1 cellular context compared by ENCODE assay signal in the genomic region with DNA sequence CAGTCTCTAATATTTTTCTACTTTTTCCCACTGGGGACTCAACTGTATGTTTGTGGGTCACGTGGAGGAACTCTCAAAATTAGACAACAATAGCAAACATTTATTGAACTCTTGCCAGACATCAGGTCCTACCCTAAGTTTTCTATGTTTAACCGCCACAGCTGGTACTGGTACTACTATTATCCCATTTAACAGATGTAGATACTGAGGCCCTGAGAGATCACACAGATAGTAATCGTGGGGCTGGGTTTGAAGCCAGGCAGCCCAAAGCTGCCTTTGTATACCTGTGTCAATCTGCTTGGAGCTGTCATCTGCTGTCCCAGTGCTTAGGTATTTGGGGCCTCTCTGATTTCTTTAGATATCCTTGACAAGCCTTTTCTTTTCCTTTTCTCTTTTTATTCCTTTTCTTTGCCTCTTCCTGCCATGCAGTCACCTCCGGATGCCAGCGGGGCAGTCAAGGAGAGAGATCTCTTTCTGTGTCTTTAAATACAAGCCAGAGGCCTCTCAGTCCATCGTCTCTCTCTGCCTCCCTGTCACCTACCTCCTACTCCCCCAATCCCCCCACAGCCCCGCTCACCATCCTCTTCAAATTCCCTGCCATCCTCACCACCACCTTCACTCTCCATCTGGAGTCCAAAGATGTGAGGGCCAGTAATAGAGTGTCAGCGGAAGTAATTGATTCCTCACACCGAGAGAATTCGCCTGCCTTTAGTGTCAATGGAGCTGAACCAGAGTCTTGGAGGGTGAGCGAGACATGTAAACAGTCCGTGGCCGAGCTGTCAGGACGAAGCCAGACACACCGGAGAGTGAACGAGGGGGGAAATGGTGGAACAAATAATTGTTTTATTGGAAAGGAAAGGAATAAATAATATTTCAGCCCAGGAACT.
TF ChIP-seq lines count a peak whose summit lies in the region.

No MANE protein-coding gene starts in this region.

TF ChIP-seq in IMR-90, 13 proteins besides CTCF, POLR2A, EP300 and RAD21:
- TF ChIP-seq MAZ (IDR thresholded peaks at IDR 0.05; ENCODE audit: borderline replicate concordance, low read depth, low read length): no peak
- TF ChIP-seq MAFK (IDR thresholded peaks at IDR 0.05; ENCODE audit: low read depth, low read length): no peak
- TF ChIP-seq BHLHE40 (IDR thresholded peaks at IDR 0.05; ENCODE audit: low read depth, low read length): no peak
- TF ChIP-seq, protein P1, sequence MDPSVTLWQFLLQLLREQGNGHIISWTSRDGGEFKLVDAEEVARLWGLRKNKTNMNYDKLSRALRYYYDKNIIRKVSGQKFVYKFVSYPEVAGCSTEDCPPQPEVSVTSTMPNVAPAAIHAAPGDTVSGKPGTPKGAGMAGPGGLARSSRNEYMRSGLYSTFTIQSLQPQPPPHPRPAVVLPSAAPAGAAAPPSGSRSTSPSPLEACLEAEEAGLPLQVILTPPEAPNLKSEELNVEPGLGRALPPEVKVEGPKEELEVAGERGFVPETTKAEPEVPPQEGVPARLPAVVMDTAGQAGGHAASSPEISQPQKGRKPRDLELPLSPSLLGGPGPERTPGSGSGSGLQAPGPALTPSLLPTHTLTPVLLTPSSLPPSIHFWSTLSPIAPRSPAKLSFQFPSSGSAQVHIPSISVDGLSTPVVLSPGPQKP (IDR thresholded peaks at IDR 0.05; ENCODE audit: borderline replicate concordance, low read depth, low read length): no peak
- TF ChIP-seq FOS (IDR thresholded peaks at IDR 0.05; ENCODE audit: low read depth, low read length): no peak
- TF ChIP-seq RFX5 (IDR thresholded peaks at IDR 0.05; ENCODE audit: low read depth, low read length): no peak
- no peak for TF ChIP-seq NFE2L2 (IDR thresholded peaks at IDR 0.05; ENCODE audit: low read depth, low read length)
- no peak for TF ChIP-seq MXI1 (IDR thresholded peaks at IDR 0.05; ENCODE audit: borderline replicate concordance, low read depth, low read length)
- TF ChIP-seq SMC3 (IDR thresholded peaks at IDR 0.05; ENCODE audit: low read depth, low read length): no peak
- no peak for TF ChIP-seq RCOR1 (IDR thresholded peaks at IDR 0.05; ENCODE audit: insufficient replicate concordance, low read length)
- no peak for TF ChIP-seq CHD1 (IDR thresholded peaks at IDR 0.05; ENCODE audit: low read depth, low read length)
